ENCODE assay signal across 19 cellular contexts in genomic region chr2:196290569-196290968, GRCh38.
DNase-seq lines count a peak whose midpoint lies in the region; ATAC-seq, FAIRE-seq and TF ChIP-seq lines count a peak whose summit lies in the region.
"Had no signal": no experiment of that assay in that cellular context is flagged by ENCODE, and none has a peak within 500 bp of the region (broad histone marks: within the 10 kb centered on the region; RNA-seq: fewer than 3 reads in every experiment).

No MANE protein-coding gene starts in this region.

- H3K27me3 ChIP-seq in PC-3 (ENCODE audit: low read length) (no peaks in the 10 kb centered on the region), heart left ventricle (no peaks in the 10 kb centered on the region), mesendoderm (ENCODE audit: insufficient read depth, low read length, poor library complexity) (no peaks in the 10 kb centered on the region)
- H3K27me3 ChIP-seq: MG63 had no signal

- H3K36me3 ChIP-seq in PC-3 (ENCODE audit: low read depth, low read length), result no peaks in the 10 kb centered on the region
- peaks cover 0 to 24% (median 0%) of the 10 kb centered on the region in 9 donors for H3K36me3 ChIP-seq in heart left ventricle
- H3K36me3 ChIP-seq in mesendoderm (ENCODE audit: control insufficient read depth, insufficient read depth, low read length), result no peaks in the 10 kb centered on the region
- H3K36me3 ChIP-seq: MG63 had no signal

- peak; percentile 59 for DNase-seq in NCI-H82 (lab: John Stamatoyannopoulos, UW)
- DNase-seq in NCI-H82 treated with DMSO at 0.1 percent for 48 hours (lab: John Stamatoyannopoulos, UW; ENCODE audit: unreplicated experiment), result no peak
- no peak for DNase-seq in PC-3
- peak in 2 of 5 donors; percentile 25 to 37 for DNase-seq in heart left ventricle
- DNase-seq in stimulated activated effector memory CD8-positive, alpha-beta T cell treated with anti-CD3 and anti-CD28 coated beads, Interleukin-12 subunit alpha, Interleukin-12 subunit beta, amount 100 ng/mL, for 72 hours (ENCODE audit: low spot score in 2 of 2), result no peak
- no peak for DNase-seq in hypothalamus (lab: John Stamatoyannopoulos, UW)
- no peak for DNase-seq in mesendoderm
- no peak for DNase-seq in GM12892 (ENCODE audit: insufficient read length)
- DNase-seq: DMS79 treated with DMSO at 0.1 percent for 48 hours, GM23248, HCEC 1CT, Karpas-422, MG63, NCI-H1092, NCI-H146, NCI-H2081, SIG-M5 had no signal

- H3K36me3 Mint-ChIP-seq in stimulated activated effector memory CD8-positive, alpha-beta T cell treated with anti-CD3 and anti-CD28 coated beads, Interleukin-12 subunit alpha, Interleukin-12 subunit beta, amount 100 ng/mL, for 72 hours, result peaks cover 8% of the 10 kb centered on the region

- H3K4me2 ChIP-seq in PC-3 (ENCODE audit: low read length) (peak overlapping the region; percentile 55), mesendoderm (ENCODE audit: low read length) (no peak overlapping the region)

- H3K9ac ChIP-seq in PC-3 (ENCODE audit: low read length), result peak overlapping the region; percentile 27
- no peak overlapping the region for H3K9ac ChIP-seq in mesendoderm (ENCODE audit: low read length)
- H3K9ac ChIP-seq: GM23248 had no signal

- H3K9me3 ChIP-seq in PC-3 (ENCODE audit: low read length) (no peaks in the 10 kb centered on the region), heart left ventricle (no peaks in the 10 kb centered on the region)
- H3K9me3 ChIP-seq: MG63 had no signal

- TF ChIP-seq CTCF in PC-3 (conservative IDR thresholded peaks at IDR 0.05; ENCODE audit: low read depth, low read length), result no peak
- TF ChIP-seq CTCF in heart left ventricle (IDR thresholded peaks at IDR 0.05), result no peak

- no peak overlapping the region for H2BK15ac ChIP-seq in mesendoderm (replicated peaks; ENCODE audit: low read depth)

- H3K27ac ChIP-seq in PC-3 (ENCODE audit: low read length) (peak overlapping the region; percentile 98), heart left ventricle (peak overlapping the region in 9 of 12 donors; percentile 33 to 79 (median 58)), mesendoderm (ENCODE audit: low read depth, low read length) (no peak overlapping the region)
- H3K27ac ChIP-seq: GM23248 had no signal

- no peak overlapping the region for H3K18ac ChIP-seq in mesendoderm (ENCODE audit: low read length)

- H2AFZ ChIP-seq in PC-3 (ENCODE audit: low read length), result no peak overlapping the region
- H2AFZ ChIP-seq: GM23248 had no signal

- CTCF ChIA-PET in PC-3 (lab: Charles Lee), result no interaction called here

- H4K5ac ChIP-seq in mesendoderm (ENCODE audit: low read length), result no peak overlapping the region

- H3K4me1 Mint-ChIP-seq in stimulated activated effector memory CD8-positive, alpha-beta T cell treated with anti-CD3 and anti-CD28 coated beads, Interleukin-12 subunit alpha, Interleukin-12 subunit beta, amount 100 ng/mL, for 72 hours, result peaks cover 57% of the 10 kb centered on the region

- H4K20me1 ChIP-seq in PC-3 (ENCODE audit: low read length), result no peaks in the 10 kb centered on the region

- ATAC-seq in PC-3 (no peak), heart left ventricle (peak; percentile 72 to 89 (median 76))
- no peak for ATAC-seq in stimulated activated effector memory CD8-positive, alpha-beta T cell treated with anti-CD3 and anti-CD28 coated beads, Interleukin-12 subunit alpha, Interleukin-12 subunit beta, amount 100 ng/mL, for 72 hours

- no peak overlapping the region for H4K8ac ChIP-seq in mesendoderm (ENCODE audit: low read depth, low read length)

- H3K79me2 ChIP-seq in PC-3 (ENCODE audit: low read length), result no peaks in the 10 kb centered on the region
- H3K79me2 ChIP-seq in mesendoderm (ENCODE audit: control insufficient read depth, insufficient read depth, low read length), result no peaks in the 10 kb centered on the region

- H3K4me3 ChIP-seq in PC-3 (ENCODE audit: low read length) (no peak overlapping the region), heart left ventricle (no peak overlapping the region), mesendoderm (ENCODE audit: low read length) (no peak overlapping the region)
- H3K4me3 ChIP-seq: GM23248, MG63 had no signal

- 46 to 81% (median 69%) methylated on average over 1 of the region's 1 CpG for WGBS in heart left ventricle, 4 donors
- WGBS in mesendoderm (ENCODE audit: extremely low coverage, insufficient coverage, low lambda C conversion rate), result no CpG with 5 or more reads among the region's 1 CpG

- no peaks in the 10 kb centered on the region for H3K79me1 ChIP-seq in mesendoderm (ENCODE audit: low read length)

- H2BK5ac ChIP-seq in mesendoderm (ENCODE audit: low read length), result no peak overlapping the region

- no peaks in the 10 kb centered on the region for H3K9me3 Mint-ChIP-seq in stimulated activated effector memory CD8-positive, alpha-beta T cell treated with anti-CD3 and anti-CD28 coated beads, Interleukin-12 subunit alpha, Interleukin-12 subunit beta, amount 100 ng/mL, for 72 hours

- H3K56ac ChIP-seq in mesendoderm (ENCODE audit: low read length), result no peak overlapping the region

- intact Hi-C loops in PC-3 (cut with micrococcal nuclease) (loop anchor here (5.0 kb wide), 1 partner anchor 112 kb away; no protein-coding TSS in a partner anchor), heart left ventricle (cut with DNase I) (loop anchor here in 7 of 10 donors (5.0 to 10.0 kb wide), 6 partner anchors 42 to 464 kb away; partner anchors contain the start of gene HECW2 (in 3 of the 7))

- no peak for FAIRE-seq in GM12892 (lab: Jason Lieb, UNC)
- FAIRE-seq: A204.1, GM18507 had no signal

- BruUV-seq in PC-3 (replicated peaks; lab: Mats Ljungman, UMichigan), result no TSS peak

- H3K4me1 ChIP-seq in PC-3 (ENCODE audit: insufficient read depth, low read length) (peaks cover 53% of the 10 kb centered on the region), heart left ventricle (peaks cover 0 to 57% (median 20%) of the 10 kb centered on the region in 12 donors), mesendoderm (ENCODE audit: control insufficient read depth, low read depth, low read length) (no peaks in the 10 kb centered on the region)

- no peak overlapping the region for H3K23ac ChIP-seq in mesendoderm (ENCODE audit: low read length)

- no peak overlapping the region for H3K4me3 Mint-ChIP-seq in stimulated activated effector memory CD8-positive, alpha-beta T cell treated with anti-CD3 and anti-CD28 coated beads, Interleukin-12 subunit alpha, Interleukin-12 subunit beta, amount 100 ng/mL, for 72 hours

- H3K4ac ChIP-seq in mesendoderm (ENCODE audit: low read depth, low read length), result no peak overlapping the region

- H3K27ac Mint-ChIP-seq in stimulated activated effector memory CD8-positive, alpha-beta T cell treated with anti-CD3 and anti-CD28 coated beads, Interleukin-12 subunit alpha, Interleukin-12 subunit beta, amount 100 ng/mL, for 72 hours, result peak overlapping the region; percentile 65

- H3K9me2 ChIP-seq in PC-3 (replicated peaks; ENCODE audit: low read length), result no peaks in the 10 kb centered on the region

- H2AK5ac ChIP-seq in mesendoderm (ENCODE audit: low read length), result no peak overlapping the region

- peaks cover 4% of the 10 kb centered on the region for H3F3A ChIP-seq in PC-3 (ENCODE audit: low read length, unreplicated experiment)

- no peak overlapping the region for H2BK120ac ChIP-seq in mesendoderm (ENCODE audit: low read depth, low read length)

- TF ChIP-seq POLR2A in heart left ventricle (IDR thresholded peaks at IDR 0.05) (no peak), GM12892 (IDR thresholded peaks at IDR 0.05; ENCODE audit: low read depth, low read length) (no peak)

- POLR2A ChIA-PET in PC-3 (lab: Charles Lee; ENCODE audit: unreplicated experiment), result interaction anchor here (0.8 to 1.2 kb wide), 2 partner anchors 13 to 120 kb away, joined by 3 to 5 read pairs; partner anchors contain the start of gene STK17B

Comparison
In these comparisons a context has a peak if more than half of its experiments do, and no peak if none do; other contexts are left out.
1. ATAC-seq: peak in heart left ventricle (4 of 4); none in PC-3 (single experiment) and stimulated activated effector memory CD8-positive, alpha-beta T cell treated with anti-CD3 and anti-CD28 coated beads, Interleukin-12 subunit alpha, Interleukin-12 subunit beta, amount 100 ng/mL, for 72 hours (single experiment).